Comparison of ENCODE assay signal across 11 cellular contexts in genomic region chr6:36349240-36349639, GRCh38. TPM values are rescaled to one million over a fixed set of nuclear protein-coding genes. Genes with fewer than 3 reads are reported as not detected.
DNase-seq lines count a peak whose midpoint lies in the region; ATAC-seq lines count a peak whose summit lies in the region.
"Had no signal": no experiment of that assay in that cellular context is flagged by ENCODE, and none has a peak within 500 bp of the region (broad histone marks: within the 10 kb centered on the region; RNA-seq: fewer than 3 reads in every experiment).

No MANE protein-coding gene starts in this region.

- peak; percentile 21 for DNase-seq in activated CD4-positive, alpha-beta T cell treated with anti-CD3 and anti-CD28 coated beads for 48 hours
- DNase-seq in activated CD4-positive, alpha-beta T cell treated with anti-CD3 and anti-CD28 coated beads, Interleukin-2, amount 10 ng/mL, durations not matched to agents 7 days and 5 days: no peak
- DNase-seq in NCI-H2029 (lab: John Stamatoyannopoulos, UW) (peak; percentile 93), SHP77 treated with DMSO at 0.1 percent for 48 hours (lab: John Stamatoyannopoulos, UW) (peak; percentile 90), occipital lobe (lab: John Stamatoyannopoulos, UW) (peak; percentile 20), T1000 (lab: John Stamatoyannopoulos, UW) (no peak)
- DNase-seq: stimulated activated CD4-positive, alpha-beta T cell treated with anti-CD3 and anti-CD28 coated beads, Interleukin-4, amount 100 ng/mL, for 1 hour had no signal

- H3K27ac Mint-ChIP-seq in activated CD4-positive, alpha-beta T cell treated with anti-CD3 and anti-CD28 coated beads, Interleukin-2, amount 10 ng/mL, durations not matched to agents 7 days and 5 days: no peak overlapping the region

- CTCF ChIA-PET in activated CD4-positive, alpha-beta T cell treated with anti-CD3 and anti-CD28 coated beads, Interleukin-2, amount 10 ng/mL, durations not matched to agents 7 days and 5 days (lab: Charles Lee): interaction anchor here (0.6 to 0.7 kb wide), 3 partner anchors 20 to 228 kb away, joined by 3 read pairs; no protein-coding TSS in a partner anchor

- peaks cover 13% of the 10 kb centered on the region for H3K27me3 Mint-ChIP-seq in activated CD4-positive, alpha-beta T cell treated with anti-CD3 and anti-CD28 coated beads, Interleukin-2, amount 10 ng/mL, durations not matched to agents 7 days and 5 days

- no peaks in the 10 kb centered on the region for H3K4me1 Mint-ChIP-seq in activated CD4-positive, alpha-beta T cell treated with anti-CD3 and anti-CD28 coated beads, Interleukin-2, amount 10 ng/mL, durations not matched to agents 7 days and 5 days

- H3K4me3 Mint-ChIP-seq in activated CD4-positive, alpha-beta T cell treated with anti-CD3 and anti-CD28 coated beads, Interleukin-2, amount 10 ng/mL, durations not matched to agents 7 days and 5 days: no peak overlapping the region

- H3K9me3 Mint-ChIP-seq in activated CD4-positive, alpha-beta T cell treated with anti-CD3 and anti-CD28 coated beads, Interleukin-2, amount 10 ng/mL, durations not matched to agents 7 days and 5 days: no peaks in the 10 kb centered on the region

- H3K36me3 Mint-ChIP-seq in activated CD4-positive, alpha-beta T cell treated with anti-CD3 and anti-CD28 coated beads, Interleukin-2, amount 10 ng/mL, durations not matched to agents 7 days and 5 days (ENCODE audit: low read depth): no peaks in the 10 kb centered on the region

- ATAC-seq in GM21515 (IDR thresholded peaks at IDR 0.05; ENCODE audit: unreplicated experiment) (no peak), GM18909 (IDR thresholded peaks at IDR 0.05; ENCODE audit: poor library complexity, unreplicated experiment) (no peak)

- POLR2A ChIA-PET in activated CD4-positive, alpha-beta T cell treated with anti-CD3 and anti-CD28 coated beads, Interleukin-2, amount 10 ng/mL, durations not matched to agents 7 days and 5 days (lab: Charles Lee): no interaction called here

RNA-seq across cellular contexts. Expression of gene BNIP5, which starts 12.6 kb away (rescaled TPM):
- not detected for total RNA-seq in activated CD4-positive, alpha-beta T cell treated with anti-CD3 and anti-CD28 coated beads, Interleukin-2, amount 10 ng/mL, durations not matched to agents 7 days and 5 days
- total RNA-seq in occipital lobe: not detected
- total RNA-seq: HT1080, left lobe of liver had no signal

RNA-seq across cellular contexts. Expression of gene ETV7, which starts 38.2 kb away (rescaled TPM):
- total RNA-seq in activated CD4-positive, alpha-beta T cell treated with anti-CD3 and anti-CD28 coated beads, Interleukin-2, amount 10 ng/mL, durations not matched to agents 7 days and 5 days: 10 to 100 TPM; 13.4 to 15.3 TPM
- total RNA-seq in occipital lobe: not detected
- total RNA-seq: HT1080 had no signal

Comparison
In these comparisons a context has a peak if more than half of its experiments do, and no peak if none do; other contexts are left out.
1. DNase-seq: peak in activated CD4-positive, alpha-beta T cell treated with anti-CD3 and anti-CD28 coated beads for 48 hours (single experiment), NCI-H2029 (single experiment), SHP77 treated with DMSO at 0.1 percent for 48 hours (single experiment) and occipital lobe (single experiment); none in activated CD4-positive, alpha-beta T cell treated with anti-CD3 and anti-CD28 coated beads, Interleukin-2, amount 10 ng/mL, durations not matched to agents 7 days and 5 days (single experiment) and T1000 (single experiment).
2. RNA of gene ETV7, which starts 38.2 kb away (total RNA-seq): 13.4 to 15.3 TPM in activated CD4-positive, alpha-beta T cell treated with anti-CD3 and anti-CD28 coated beads, Interleukin-2, amount 10 ng/mL, durations not matched to agents 7 days and 5 days; not detected in occipital lobe (single experiment); every median in the first group is over 10 times any median in the second.